ENCODE assay signal across 1 cellular context in genomic region chr1:156742017-156742416, GRCh38.
TF ChIP-seq lines count a peak whose summit lies in the region.

No MANE protein-coding gene starts in this region.

TF ChIP-seq in H1, 55 proteins besides CTCF, POLR2A, EP300 and RAD21:
- TF ChIP-seq CTBP2 (IDR thresholded peaks at IDR 0.05; ENCODE audit: borderline replicate concordance, insufficient read depth, insufficient read length, low read length) (no peak), SUZ12 (IDR thresholded peaks at IDR 0.05; ENCODE audit: low read length) (no peak)
